Comparison of ENCODE assay signal across 28 cellular contexts in genomic region chr3:12136371-12136770, GRCh38.
"Had no signal": no experiment of that assay in that cellular context is flagged by ENCODE, and none has a peak within 500 bp of the region (broad histone marks: within the 10 kb centered on the region; RNA-seq: fewer than 3 reads in every experiment).

No MANE protein-coding gene starts in this region.

- H3K9me3 Mint-ChIP-seq: stimulated activated effector memory CD8-positive, alpha-beta T cell treated with anti-CD3 and anti-CD28 coated beads, Interleukin-12 subunit alpha, Interleukin-12 subunit beta, amount 100 ng/mL, for 72 hours; stimulated activated memory B cell treated with anti-CD40 and anti-IgM and Interleukin-4, amounts not matched to agents 10 μg/mL and 1 μg/mL and 100 μg/mL, for 72 hours; stimulated activated naive B cell treated with anti-CD40 and anti-IgM and Interleukin-4, amounts not matched to agents 10 μg/mL and 1 μg/mL and 100 μg/mL, for 72 hours; stimulated activated naive CD8-positive, alpha-beta T cell treated with anti-CD3 and anti-CD28 coated beads, Interleukin-15, amount 100 ng/mL, for 72 hours; stimulated activated naive CD8-positive, alpha-beta T cell treated with anti-CD3 and anti-CD28 coated beads, Interleukin-15, Interleukin-2, amounts not matched to agents 100 ng/mL and 50 ng/mL, for 24 hours; type B pancreatic cell had no signal

- H3K9me3 ChIP-seq: stomach, suprapubic skin, testis, thoracic aorta, thyroid gland, tibial artery, tibial nerve, transverse colon, upper lobe of left lung, upper lobe of right lung, uterus, vagina had no signal

- H3K4me3 ChIP-seq: stomach, suprapubic skin, testis, thoracic aorta, thyroid gland, tibial artery, tibial nerve, transverse colon, upper lobe of left lung, upper lobe of right lung, uterus, vagina had no signal

- H3K27ac ChIP-seq: stomach, suprapubic skin, testis, thoracic aorta, thyroid gland, tibial artery, tibial nerve, transverse colon, upper lobe of left lung, upper lobe of right lung, uterus, vagina had no signal

- ATAC-seq: stimulated activated effector memory CD8-positive, alpha-beta T cell treated with anti-CD3 and anti-CD28 coated beads, Interleukin-12 subunit alpha, Interleukin-12 subunit beta, amount 100 ng/mL, for 72 hours; stimulated activated memory B cell treated with anti-CD40 and anti-IgM and Interleukin-4, amounts not matched to agents 10 μg/mL and 1 μg/mL and 100 μg/mL, for 72 hours; stimulated activated naive B cell treated with anti-CD40 and anti-IgM and Interleukin-4, amounts not matched to agents 10 μg/mL and 1 μg/mL and 100 μg/mL, for 72 hours; stimulated activated naive CD8-positive, alpha-beta T cell treated with anti-CD3 and anti-CD28 coated beads, Interleukin-15, amount 100 ng/mL, for 72 hours; stimulated activated naive CD8-positive, alpha-beta T cell treated with anti-CD3 and anti-CD28 coated beads, Interleukin-15, Interleukin-2, amounts not matched to agents 100 U/mL and 50 U/mL, for 24 hours; upper lobe of right lung had no signal

- DNase-seq: stimulated activated CD4-positive, alpha-beta T cell treated with anti-CD3 and anti-CD28 coated beads, Interleukin-2, amount 100 ng/mL, for 48 hours; stimulated activated CD4-positive, alpha-beta T cell treated with anti-CD3 and anti-CD28 coated beads, Interleukin-4, amount 100 ng/mL, for 1 hour; stimulated activated CD4-positive, alpha-beta T cell treated with anti-CD3 and anti-CD28 coated beads, Interleukin-4, amount 100 ng/mL, for 24 hours; stimulated activated CD4-positive, alpha-beta T cell treated with anti-CD3 and anti-CD28 coated beads, Interleukin-4, amount 100 ng/mL, for 4 hours; stimulated activated CD8-positive, alpha-beta memory T cell treated with anti-CD3 and anti-CD28 coated beads, Interleukin-4, amount 100 ng/mL, for 48 hours; stimulated activated naive B cell treated with anti-CD40 and anti-IgM and Interleukin-4, amounts not matched to agents 10 μg/mL and 1 μg/mL and 100 μg/mL, for 72 hours; stimulated activated naive CD4-positive, alpha-beta T cell; stimulated activated naive CD4-positive, alpha-beta T cell treated with Interleukin-2 at 50 U/mL for 16 hours; stimulated activated naive CD8-positive, alpha-beta T cell treated with anti-CD3 and anti-CD28 coated beads, Interleukin-15, amount 100 ng/mL, for 72 hours; stimulated activated naive CD8-positive, alpha-beta T cell treated with anti-CD3 and anti-CD28 coated beads, Interleukin-15, Interleukin-2, amounts not matched to agents 100 U/mL and 50 U/mL, for 24 hours; stomach; substantia nigra; testis; thyroid gland; tibial artery; transverse colon; trophoblast cell; upper lobe of left lung; upper lobe of right lung; uterus had no signal

- H3K27ac Mint-ChIP-seq: stimulated activated effector memory CD8-positive, alpha-beta T cell treated with anti-CD3 and anti-CD28 coated beads, Interleukin-12 subunit alpha, Interleukin-12 subunit beta, amount 100 ng/mL, for 72 hours; stimulated activated memory B cell treated with anti-CD40 and anti-IgM and Interleukin-4, amounts not matched to agents 10 μg/mL and 1 μg/mL and 100 μg/mL, for 72 hours; stimulated activated naive B cell treated with anti-CD40 and anti-IgM and Interleukin-4, amounts not matched to agents 10 μg/mL and 1 μg/mL and 100 μg/mL, for 72 hours; stimulated activated naive CD8-positive, alpha-beta T cell treated with anti-CD3 and anti-CD28 coated beads, Interleukin-15, amount 100 ng/mL, for 72 hours; stimulated activated naive CD8-positive, alpha-beta T cell treated with anti-CD3 and anti-CD28 coated beads, Interleukin-15, Interleukin-2, amounts not matched to agents 100 ng/mL and 50 ng/mL, for 24 hours; type B pancreatic cell had no signal

- H3K36me3 ChIP-seq: stomach, suprapubic skin, thoracic aorta, thyroid gland, tibial artery, tibial nerve, transverse colon, upper lobe of left lung, upper lobe of right lung, uterus, vagina had no signal

- H3K27me3 ChIP-seq: stomach, suprapubic skin, testis, thyroid gland, tibial artery, tibial nerve, upper lobe of left lung, uterus, vagina had no signal

- H3K36me3 Mint-ChIP-seq: stimulated activated effector memory CD8-positive, alpha-beta T cell treated with anti-CD3 and anti-CD28 coated beads, Interleukin-12 subunit alpha, Interleukin-12 subunit beta, amount 100 ng/mL, for 72 hours; stimulated activated memory B cell treated with anti-CD40 and anti-IgM and Interleukin-4, amounts not matched to agents 10 μg/mL and 1 μg/mL and 100 μg/mL, for 72 hours; stimulated activated naive B cell treated with anti-CD40 and anti-IgM and Interleukin-4, amounts not matched to agents 10 μg/mL and 1 μg/mL and 100 μg/mL, for 72 hours; type B pancreatic cell had no signal

- H3K4me1 ChIP-seq: thyroid gland, vagina had no signal
